9 cellular contexts compared by ENCODE assay signal in genomic region chr9:127395491-127396252, GRCh38. TPM values are rescaled to one million over a fixed set of nuclear protein-coding genes. Genes with fewer than 3 reads are reported as not detected.
DNase-seq lines count a peak whose midpoint lies in the region; ATAC-seq and TF ChIP-seq lines count a peak whose summit lies in the region.
"Had no signal": no experiment of that assay in that cellular context is flagged by ENCODE, and none has a peak within 500 bp of the region (broad histone marks: within the 10 kb centered on the region; RNA-seq: fewer than 3 reads in every experiment).

No MANE protein-coding gene starts in this region.

- peaks cover 9% of the 10 kb centered on the region for H3K4me1 ChIP-seq in GM23338 (ENCODE audit: insufficient read depth)
- H3K4me1 ChIP-seq in OCI-LY3 (ENCODE audit: low read length), result peaks cover 10% of the 10 kb centered on the region
- no peaks in the 10 kb centered on the region for H3K4me1 ChIP-seq in parathyroid adenoma

- H3K9me3 ChIP-seq in OCI-LY3 (ENCODE audit: insufficient read depth, low read length), result no peaks in the 10 kb centered on the region
- no peaks in the 10 kb centered on the region for H3K9me3 ChIP-seq in parathyroid adenoma (ENCODE audit: control insufficient read depth, low read length)

- peaks cover 6% of the 10 kb centered on the region for H3K27me3 Mint-ChIP-seq in GM23338 (ENCODE audit: insufficient read depth, low read depth, poor library complexity)

- H3K4me3 ChIP-seq in GM23338, result peak overlapping the region; percentile 55
- peak overlapping the region; percentile 85 for H3K4me3 ChIP-seq in OCI-LY3 (ENCODE audit: low read length)
- H3K4me3 ChIP-seq in epithelial cell of proximal tubule (ENCODE audit: low read depth, low read length), result peak overlapping the region; percentile 83
- peak overlapping the region; percentile 59 for H3K4me3 ChIP-seq in parathyroid adenoma (ENCODE audit: low read depth, low read length)

- peaks cover 17% of the 10 kb centered on the region for H3K79me2 ChIP-seq in GM23338 (replicated peaks; ENCODE audit: insufficient read depth)
- no peaks in the 10 kb centered on the region for H3K79me2 ChIP-seq in OCI-LY3 (ENCODE audit: low read length)
- H3K79me2 ChIP-seq in parathyroid adenoma, result peaks cover 3% of the 10 kb centered on the region

- H3K27ac ChIP-seq in GM23338 (ENCODE audit: low read depth), result no peak overlapping the region
- H3K27ac ChIP-seq in OCI-LY3 (ENCODE audit: low read length), result no peak overlapping the region
- no peak overlapping the region for H3K27ac ChIP-seq in parathyroid adenoma

- DNase-seq in GM23338 (ENCODE audit: low spot score), result no peak
- DNase-seq in epithelial cell of proximal tubule (ENCODE audit: low read depth), result no peak
- DNase-seq in NCI-H1092 treated with DMSO at 0.1 percent for 48 hours (lab: John Stamatoyannopoulos, UW), result no peak
- DNase-seq in H4 (ENCODE audit: low spot score), result no peak
- DNase-seq in cerebellar cortex (ENCODE audit: low spot score), result no peak
- DNase-seq: activated gamma-delta T cell had no signal

- H3K36me3 ChIP-seq in GM23338 (ENCODE audit: insufficient read depth) (no peaks in the 10 kb centered on the region; the same call in 1 of the 2 replicates), OCI-LY3 (replicated peaks; ENCODE audit: low read depth, low read length) (no peaks in the 10 kb centered on the region), parathyroid adenoma (ENCODE audit: control insufficient read depth, insufficient read depth, low read length) (no peaks in the 10 kb centered on the region)

- H3K9me3 Mint-ChIP-seq in GM23338, result no peaks in the 10 kb centered on the region

- no peaks in the 10 kb centered on the region; the same call in 1 of the 2 replicates for H3F3A ChIP-seq in GM23338 (replicated peaks; ENCODE audit: low read depth)

- peak overlapping the region; percentile 87 for H3K4me2 ChIP-seq in GM23338
- peak overlapping the region; percentile 77 for H3K4me2 ChIP-seq in OCI-LY3 (ENCODE audit: low read length)
- peak overlapping the region; percentile 82 for H3K4me2 ChIP-seq in parathyroid adenoma (ENCODE audit: low read length)

- no peak for ATAC-seq in GM23338
- ATAC-seq in HG03097 (IDR thresholded peaks at IDR 0.05; ENCODE audit: low FRiP score, unreplicated experiment), result no peak

- H3K4me3 Mint-ChIP-seq in GM23338, result peak overlapping the region; percentile 85

- H4K20me1 ChIP-seq in GM23338 (replicated peaks; ENCODE audit: insufficient read depth) (peaks cover 5% of the 10 kb centered on the region; the same call in 1 of the 2 replicates), OCI-LY3 (ENCODE audit: insufficient read depth, low read length) (no peaks in the 10 kb centered on the region)

- no peaks in the 10 kb centered on the region for H3K9me2 ChIP-seq in GM23338 (ENCODE audit: insufficient read depth)

- TF ChIP-seq CTCF in GM23338 (conservative IDR thresholded peaks at IDR 0.05; ENCODE audit: low read depth in 2 of 2) (no peak), OCI-LY3 (IDR thresholded peaks at IDR 0.05; ENCODE audit: low read depth, low read length) (no peak), epithelial cell of proximal tubule (conservative IDR thresholded peaks at IDR 0.05; ENCODE audit: low read depth, low read length) (no peak), parathyroid adenoma (IDR thresholded peaks at IDR 0.05) (no peak)

- H3K36me3 Mint-ChIP-seq in GM23338 (ENCODE audit: low read depth), result peaks cover 3% of the 10 kb centered on the region; the same call in 1 of the 3 replicates

- H3K27ac Mint-ChIP-seq in GM23338, result peak overlapping the region; percentile 94

- H2AFZ ChIP-seq in GM23338 (peak overlapping the region; percentile 67), OCI-LY3 (ENCODE audit: low read depth, low read length) (0 out of 2 replicates have a peak overlapping the region, but pooled peaks have one; percentile 78), parathyroid adenoma (no peak overlapping the region)

- 0 out of 2 replicates have a peak, but pooled peaks cover 13% of the 10 kb centered on the region for H3K27me3 ChIP-seq in GM23338 (ENCODE audit: insufficient read depth)
- no peaks in the 10 kb centered on the region for H3K27me3 ChIP-seq in OCI-LY3 (ENCODE audit: low read depth, low read length)
- no peaks in the 10 kb centered on the region for H3K27me3 ChIP-seq in parathyroid adenoma (ENCODE audit: control insufficient read depth, insufficient read depth, low read length)

- peaks cover 13% of the 10 kb centered on the region for H3K4me1 Mint-ChIP-seq in GM23338

- H3K9ac ChIP-seq in OCI-LY3 (ENCODE audit: low read length) (peak overlapping the region; percentile 57; the same call in 1 of the 2 replicates), parathyroid adenoma (no peak overlapping the region)

TF ChIP-seq in GM23338, 12 proteins besides CTCF, POLR2A, EP300 and RAD21:
- TF ChIP-seq ZNF114 (CRISPR knock-in tag; IDR thresholded peaks at IDR 0.05) (no peak), STAT1 (IDR thresholded peaks at IDR 0.05; ENCODE audit: unreplicated experiment) (no peak), EZH2 (IDR thresholded peaks at IDR 0.05; ENCODE audit: low read depth, unreplicated experiment) (no peak), REST (IDR thresholded peaks at IDR 0.05; ENCODE audit: unreplicated experiment) (no peak)

RNA-seq across cellular contexts. Expression of gene SLC2A8, which starts 1.3 kb away (rescaled TPM):
- total RNA-seq in GM23338 (2014; rRNA removed; shearing (Covaris generic)), result 28.9 and 34.1 TPM in 2 replicates
- polyA plus RNA-seq in GM23338 (2016; fragmentation: Nextera tagmentation; extraction: Ambion mirVana), result 16.3 and 18.9 TPM in 2 replicates
- total RNA-seq in epithelial cell of proximal tubule, result 14.8 and 18.2 TPM in 2 replicates
- total RNA-seq in H4 (2014; rRNA removed; shearing (Covaris generic)), result 8.4 and 8.7 TPM in 2 replicates

RNA-seq across cellular contexts. Expression of gene ZNF79, which starts 28.5 kb away (rescaled TPM):
- 5.8 and 6.3 TPM in 2 replicates for total RNA-seq in GM23338 (2014; rRNA removed; shearing (Covaris generic))
- polyA plus RNA-seq in GM23338 (2016; fragmentation: Nextera tagmentation; extraction: Ambion mirVana), result 2.2 and 2.9 TPM in 2 replicates
- 4.7 and 7.4 TPM in 2 replicates for total RNA-seq in epithelial cell of proximal tubule
- 6.1 and 7.0 TPM in 2 replicates for total RNA-seq in H4 (2014; rRNA removed; shearing (Covaris generic))

RNA-seq across cellular contexts. Expression of gene RPL12, which starts 55.5 kb away (rescaled TPM):
- 1,947 and 2,596 TPM in 2 replicates for total RNA-seq in GM23338 (2014; rRNA removed; shearing (Covaris generic))
- 2,121 and 2,369 TPM in 2 replicates for polyA plus RNA-seq in GM23338 (2016; fragmentation: Nextera tagmentation; extraction: Ambion mirVana)
- total RNA-seq in epithelial cell of proximal tubule, result 3,182 and 3,187 TPM in 2 replicates
- 2,219 and 2,463 TPM in 2 replicates for total RNA-seq in H4 (2014; rRNA removed; shearing (Covaris generic))

RNA-seq across cellular contexts. Expression of gene LRSAM1, which starts 55.6 kb away (rescaled TPM):
- 16.9 and 21.9 TPM in 2 replicates for total RNA-seq in GM23338 (2014; rRNA removed; shearing (Covaris generic))
- 12.8 and 16.1 TPM in 2 replicates for polyA plus RNA-seq in GM23338 (2016; fragmentation: Nextera tagmentation; extraction: Ambion mirVana)
- 14.5 and 17.1 TPM in 2 replicates for total RNA-seq in epithelial cell of proximal tubule
- 2.6 and 5.7 TPM in 2 replicates for total RNA-seq in H4 (2014; rRNA removed; shearing (Covaris generic))
